Comparison of ENCODE assay signal across 18 cellular contexts in the genomic region with DNA sequence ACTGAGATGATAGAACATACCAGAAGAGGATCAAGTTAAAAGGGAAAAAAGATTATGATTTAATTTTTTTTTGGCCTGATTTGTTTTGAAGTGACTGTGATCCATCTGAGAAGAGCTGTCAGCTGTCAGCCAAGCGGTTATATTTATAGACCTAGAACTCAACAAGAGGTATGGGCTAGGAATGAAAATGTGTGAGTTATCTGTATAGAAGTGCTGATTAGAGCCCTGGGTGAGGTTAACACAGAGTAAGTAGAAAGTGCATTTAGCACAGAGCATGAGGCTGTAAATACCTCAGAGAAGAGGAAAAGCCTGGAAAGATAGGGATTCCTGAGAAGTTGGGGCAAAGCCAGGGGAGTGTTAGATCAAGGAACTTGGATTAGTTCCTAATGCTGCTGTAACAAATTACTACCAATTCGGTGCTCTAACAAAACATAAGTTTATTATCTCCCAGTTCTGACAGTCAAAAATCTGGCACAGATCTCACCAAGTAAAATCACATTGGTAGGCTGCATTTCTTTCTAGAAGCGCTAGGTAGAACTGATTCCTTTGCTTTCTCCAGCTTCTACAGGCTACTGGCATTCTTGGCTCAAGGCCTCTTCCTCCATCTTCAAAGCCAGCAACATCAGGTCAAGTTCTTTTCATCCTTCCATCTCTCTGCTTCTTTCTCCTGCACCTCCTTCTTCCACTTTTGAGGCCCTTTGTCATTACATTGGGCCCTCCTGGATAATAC.
DNase-seq lines count a peak whose midpoint lies in the region; ATAC-seq and TF ChIP-seq lines count a peak whose summit lies in the region.
"Had no signal": no experiment of that assay in that cellular context is flagged by ENCODE, and none has a peak within 500 bp of the region (broad histone marks: within the 10 kb centered on the region; RNA-seq: fewer than 3 reads in every experiment).

No MANE protein-coding gene starts in this region.

- no peak for TF ChIP-seq POLR2A in transverse colon (IDR thresholded peaks at IDR 0.05)

- WGBS in heart right ventricle, 2 donors, result 17 to 27% methylated on average over 3 of the region's 3 CpGs
- WGBS in transverse colon (ENCODE audit: low coverage in 1 of 2), 2 donors, result 56 to 62% methylated on average over 2 to 3 of the region's 3 CpGs

- no peak overlapping the region for H3K4me3 Mint-ChIP-seq in mesothelial cell of epicardium
- H3K4me3 Mint-ChIP-seq: CD8-positive, alpha-beta memory T cell had no signal

- peaks cover 8% of the 10 kb centered on the region for H3K4me1 Mint-ChIP-seq in mesothelial cell of epicardium
- H3K4me1 Mint-ChIP-seq: CD8-positive, alpha-beta memory T cell; IgD-negative memory B cell had no signal

- TF ChIP-seq EP300 in transverse colon (IDR thresholded peaks at IDR 0.05; ENCODE audit: low read depth), result no peak

- H3K27me3 Mint-ChIP-seq in mesothelial cell of epicardium (ENCODE audit: low read depth), result peaks cover 6% of the 10 kb centered on the region
- H3K27me3 Mint-ChIP-seq: CD8-positive, alpha-beta memory T cell; IgD-negative memory B cell had no signal

- H3K27me3 ChIP-seq in heart right ventricle (no peaks in the 10 kb centered on the region), transverse colon (no peaks in the 10 kb centered on the region), SJCRH30 (no peaks in the 10 kb centered on the region)

- intact Hi-C loops in heart right ventricle (cut with DNase I) (loop anchor here in 2 of 10 donors (2.0 to 5.0 kb wide), 3 partner anchors 30 to 273 kb away; partner anchors contain the start of gene SPHKAP (in 1 of the 2)), transverse colon (cut with DNase I; ENCODE audit: low total_unique reads) (no loop called here)

- peak overlapping the region; percentile 2 for H3K27ac Mint-ChIP-seq in mesothelial cell of epicardium
- H3K27ac Mint-ChIP-seq: CD8-positive, alpha-beta memory T cell; IgD-negative memory B cell had no signal

- in situ Hi-C loops in G401 (cut with HindIII; ENCODE audit: low sequenced_read_pairs), result no loop called here
- in situ Hi-C loops in transverse colon (cut with MboI; ENCODE audit: low pct_ligation_motif_present in 1 of 4, low pct_unique_long_range_greater_than_20kb in 1 of 4, low sequenced_read_pairs in 3 of 4), result no loop called here

- H3K4me1 ChIP-seq in heart right ventricle, result peaks cover 0 to 23% (median 0%) of the 10 kb centered on the region in 9 donors
- H3K4me1 ChIP-seq in transverse colon, result peaks cover 0 to 4% (median 0%) of the 10 kb centered on the region in 4 donors
- H3K4me1 ChIP-seq in SJCRH30, result no peaks in the 10 kb centered on the region

- no peaks in the 10 kb centered on the region for H3K36me3 Mint-ChIP-seq in mesothelial cell of epicardium
- H3K36me3 Mint-ChIP-seq: CD8-positive, alpha-beta memory T cell; IgD-negative memory B cell had no signal

- no peak overlapping the region for H3K4me3 ChIP-seq in heart right ventricle
- no peak overlapping the region for H3K4me3 ChIP-seq in transverse colon
- no peak overlapping the region for H3K4me3 ChIP-seq in SJCRH30

- TF ChIP-seq CTCF in heart right ventricle (IDR thresholded peaks at IDR 0.05) (no peak), mesothelial cell of epicardium (IDR thresholded peaks at IDR 0.05; ENCODE audit: unreplicated experiment) (no peak), transverse colon (IDR thresholded peaks at IDR 0.05) (no peak)

- no peaks in the 10 kb centered on the region for H3K9me3 Mint-ChIP-seq in mesothelial cell of epicardium

- no peaks in the 10 kb centered on the region for H3K9me3 ChIP-seq in heart right ventricle
- no peaks in the 10 kb centered on the region for H3K9me3 ChIP-seq in transverse colon
- H3K9me3 ChIP-seq in SJCRH30 (replicated peaks), result no peaks in the 10 kb centered on the region

- no peaks in the 10 kb centered on the region for H3K36me3 ChIP-seq in heart right ventricle
- no peaks in the 10 kb centered on the region for H3K36me3 ChIP-seq in transverse colon
- H3K36me3 ChIP-seq in SJCRH30, result no peaks in the 10 kb centered on the region

- ATAC-seq in heart right ventricle (peak; percentile 56 to 96 (median 88)), HG03097 (IDR thresholded peaks at IDR 0.05; ENCODE audit: low FRiP score, unreplicated experiment) (no peak)

- H3K27ac ChIP-seq in heart right ventricle (peak overlapping the region in 8 of 10 donors; percentile 26 to 81 (median 64)), transverse colon (no peak overlapping the region), SJCRH30 (no peak overlapping the region)
- H3K27ac ChIP-seq: C4-2B, RWPE1 had no signal

- DNase-seq in G401 (ENCODE audit: low spot score), result peak; percentile 53
- DNase-seq in amniotic epithelial cell (ENCODE audit: low read depth), result peak; percentile 13
- peak in 1 of 2 donors; percentile 13 for DNase-seq in heart right ventricle
- no peak for DNase-seq in mesothelial cell of epicardium (ENCODE audit: low spot score in 2 of 2, unreplicated experiment in 2 of 2)
- no peak for DNase-seq in transverse colon
- DNase-seq in SJCRH30, result no peak
- DNase-seq: Calu3; CD8-positive, alpha-beta memory T cell; DMS153; GF-D8; H7; NCI-H1105; NCI-H510A; NK-92 treated with Interleukin-12 subunit alpha and Interleukin-12 subunit beta, amount 100 ng/mL, for 24 hours had no signal

Comparison
In these comparisons a context has a peak if more than half of its experiments do, and no peak if none do; other contexts are left out.
1. DNase-seq: peak in G401 (single experiment) and amniotic epithelial cell (single experiment); none in mesothelial cell of epicardium (0 of 2), transverse colon (single experiment) and SJCRH30 (0 of 2).
2. H3K27ac ChIP-seq: peak in heart right ventricle (8 of 10); none in transverse colon (0 of 4) and SJCRH30 (single experiment).